In the genomic region with DNA sequence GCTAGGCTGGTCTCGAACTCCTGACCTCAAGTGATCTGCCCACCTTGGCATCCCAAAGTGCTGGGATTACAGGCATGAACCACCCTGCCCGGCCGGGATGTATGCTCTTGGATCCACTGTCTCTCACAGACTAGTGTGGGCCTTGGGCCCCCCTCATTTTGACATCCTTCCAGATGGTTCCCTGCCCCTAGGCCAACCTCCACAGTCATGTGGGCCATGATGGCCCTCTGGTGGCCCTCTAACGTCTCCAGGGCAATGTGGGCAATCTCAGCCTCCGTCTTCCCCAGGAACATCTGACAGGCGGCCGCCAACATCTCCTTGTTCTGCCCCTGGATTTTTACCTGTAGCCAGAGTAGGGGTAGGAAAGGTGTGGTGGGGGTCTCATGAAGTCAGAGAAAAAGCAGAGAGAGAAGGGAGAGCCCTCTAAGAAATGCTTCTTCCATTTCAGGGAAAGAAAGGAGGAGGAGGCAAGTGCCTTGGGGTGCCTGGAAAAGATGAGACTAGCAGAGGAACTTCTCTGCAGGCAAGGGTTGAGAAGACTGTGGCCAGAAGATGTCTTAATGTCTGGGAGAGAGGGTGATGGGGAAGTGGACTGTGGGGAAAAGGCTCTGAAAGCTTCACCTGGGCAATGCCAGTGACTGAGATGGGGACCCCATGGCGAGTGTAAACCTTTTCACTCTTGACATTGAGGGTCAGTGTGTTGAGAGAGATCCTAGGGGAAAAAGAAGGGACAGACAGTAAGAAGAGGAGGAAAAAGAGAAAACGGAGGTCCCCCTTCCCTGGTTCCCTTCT, we compare ENCODE assay signal across 1 cellular context.
TF ChIP-seq lines count a peak whose summit lies in the region.

No MANE protein-coding gene starts in this region.

TF ChIP-seq in H1, 55 proteins besides CTCF, POLR2A, EP300 and RAD21:
- no peak for TF ChIP-seq CHD7 (IDR thresholded peaks at IDR 0.05; ENCODE audit: insufficient replicate concordance, low read length)
